Comparison of ENCODE assay signal across 1 cellular context in the genomic region with DNA sequence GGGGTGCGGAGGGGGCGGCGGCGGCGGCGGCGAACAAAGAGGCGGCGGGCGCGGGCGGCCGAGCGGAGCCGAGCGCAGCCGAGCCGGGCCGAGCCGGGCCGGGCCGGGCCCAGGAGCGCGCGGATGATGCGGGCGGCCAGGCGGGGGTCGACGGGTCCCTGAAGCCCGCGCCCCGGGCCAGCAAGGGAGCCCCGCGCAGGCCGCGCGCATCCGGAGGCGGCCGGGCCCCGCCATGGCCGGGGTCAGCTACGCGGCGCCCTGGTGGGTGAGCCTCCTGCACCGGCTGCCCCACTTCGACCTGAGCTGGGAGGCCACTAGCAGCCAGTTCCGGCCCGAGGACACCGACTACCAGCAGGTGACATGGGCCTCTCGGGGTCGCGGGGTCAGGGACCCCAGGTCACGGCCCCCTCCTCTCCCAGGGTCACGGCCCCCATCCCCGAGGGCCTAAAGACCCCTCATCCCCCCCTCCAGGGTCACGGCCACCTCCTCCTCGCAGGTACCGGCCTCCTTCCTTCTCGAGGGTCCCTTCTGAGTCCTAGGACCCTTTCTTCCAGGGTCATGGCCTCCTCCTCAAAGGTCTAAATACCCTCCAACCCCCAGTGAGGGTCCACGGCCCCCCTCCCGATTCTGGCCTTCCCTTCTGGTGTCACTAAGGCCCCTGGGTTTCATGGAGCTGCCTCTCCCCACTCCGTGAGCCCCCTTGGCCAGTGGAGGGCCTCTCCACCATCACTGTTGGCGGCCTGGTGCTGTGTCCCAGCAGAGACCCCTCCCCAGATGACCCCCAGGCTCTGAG.
TF ChIP-seq lines count a peak whose summit lies in the region.

Gene TTYH3, plus strand, starts transcription at position 63 of the 793 bp plus-strand sequence. Its CDS starts 170 bp downstream, at position 233.

TF ChIP-seq in GM23338, 12 proteins besides CTCF, POLR2A, EP300 and RAD21 (continued from another document):
- no peak for TF ChIP-seq ETS1 (IDR thresholded peaks at IDR 0.05)
- TF ChIP-seq ZNF462 (CRISPR knock-in tag; IDR thresholded peaks at IDR 0.05): no peak
- TF ChIP-seq JUNB (IDR thresholded peaks at IDR 0.05; ENCODE audit: unreplicated experiment): no peak
- TF ChIP-seq NANOG (IDR thresholded peaks at IDR 0.05; ENCODE audit: borderline replicate concordance): no peak
- no peak for TF ChIP-seq CREB1 (CRISPR knock-in tag; IDR thresholded peaks at IDR 0.05; ENCODE audit: low read depth)
- no peak for TF ChIP-seq ZNF331 (CRISPR knock-in tag; IDR thresholded peaks at IDR 0.05; ENCODE audit: low read depth)
- no peak for TF ChIP-seq EZH2phosphoT487 (IDR thresholded peaks at IDR 0.05; ENCODE audit: unreplicated experiment)
- TF ChIP-seq ZNF114 (CRISPR knock-in tag; IDR thresholded peaks at IDR 0.05): no peak
- TF ChIP-seq STAT1 (IDR thresholded peaks at IDR 0.05; ENCODE audit: unreplicated experiment): no peak
- no peak for TF ChIP-seq POLR2AphosphoS5 (IDR thresholded peaks at IDR 0.05; ENCODE audit: low read depth)
- no peak for TF ChIP-seq EZH2 (IDR thresholded peaks at IDR 0.05; ENCODE audit: low read depth, unreplicated experiment)
